1 cellular context compared by ENCODE assay signal in the genomic region with DNA sequence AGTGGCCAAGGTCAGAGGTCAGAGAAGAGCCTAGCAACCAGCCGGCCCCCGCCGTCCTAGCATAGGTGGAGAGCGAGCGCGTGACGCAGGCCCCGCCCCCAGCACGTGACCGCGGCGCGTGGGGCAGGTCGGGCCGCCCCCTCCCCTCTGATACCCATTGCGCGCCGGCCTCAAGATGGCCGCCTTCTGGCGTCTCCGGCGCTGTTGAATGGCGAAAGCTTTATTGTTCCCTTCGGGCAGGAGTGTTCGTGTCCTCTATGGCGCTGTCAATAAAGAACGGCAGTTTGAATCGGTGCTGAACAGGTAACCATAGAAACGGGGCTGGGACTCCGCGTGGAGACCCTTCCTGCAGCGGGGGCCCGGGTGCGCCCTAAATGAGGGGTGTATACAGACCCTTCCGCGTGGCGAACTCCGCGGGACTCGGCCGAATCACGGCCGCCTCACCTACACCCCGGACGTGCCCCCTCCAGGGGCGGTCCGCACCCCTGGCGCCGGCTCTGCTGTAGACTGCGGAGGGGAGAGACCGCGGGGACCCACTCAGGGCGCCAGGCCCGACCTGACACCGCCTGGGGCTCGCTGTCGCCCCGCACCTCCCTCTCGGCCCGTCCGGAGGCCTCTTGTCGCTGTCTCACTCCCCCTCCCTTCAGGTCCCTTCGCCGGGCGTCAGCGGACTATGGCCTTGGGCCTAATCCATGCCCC.
TF ChIP-seq lines count a peak whose summit lies in the region.

A gene with protein sequence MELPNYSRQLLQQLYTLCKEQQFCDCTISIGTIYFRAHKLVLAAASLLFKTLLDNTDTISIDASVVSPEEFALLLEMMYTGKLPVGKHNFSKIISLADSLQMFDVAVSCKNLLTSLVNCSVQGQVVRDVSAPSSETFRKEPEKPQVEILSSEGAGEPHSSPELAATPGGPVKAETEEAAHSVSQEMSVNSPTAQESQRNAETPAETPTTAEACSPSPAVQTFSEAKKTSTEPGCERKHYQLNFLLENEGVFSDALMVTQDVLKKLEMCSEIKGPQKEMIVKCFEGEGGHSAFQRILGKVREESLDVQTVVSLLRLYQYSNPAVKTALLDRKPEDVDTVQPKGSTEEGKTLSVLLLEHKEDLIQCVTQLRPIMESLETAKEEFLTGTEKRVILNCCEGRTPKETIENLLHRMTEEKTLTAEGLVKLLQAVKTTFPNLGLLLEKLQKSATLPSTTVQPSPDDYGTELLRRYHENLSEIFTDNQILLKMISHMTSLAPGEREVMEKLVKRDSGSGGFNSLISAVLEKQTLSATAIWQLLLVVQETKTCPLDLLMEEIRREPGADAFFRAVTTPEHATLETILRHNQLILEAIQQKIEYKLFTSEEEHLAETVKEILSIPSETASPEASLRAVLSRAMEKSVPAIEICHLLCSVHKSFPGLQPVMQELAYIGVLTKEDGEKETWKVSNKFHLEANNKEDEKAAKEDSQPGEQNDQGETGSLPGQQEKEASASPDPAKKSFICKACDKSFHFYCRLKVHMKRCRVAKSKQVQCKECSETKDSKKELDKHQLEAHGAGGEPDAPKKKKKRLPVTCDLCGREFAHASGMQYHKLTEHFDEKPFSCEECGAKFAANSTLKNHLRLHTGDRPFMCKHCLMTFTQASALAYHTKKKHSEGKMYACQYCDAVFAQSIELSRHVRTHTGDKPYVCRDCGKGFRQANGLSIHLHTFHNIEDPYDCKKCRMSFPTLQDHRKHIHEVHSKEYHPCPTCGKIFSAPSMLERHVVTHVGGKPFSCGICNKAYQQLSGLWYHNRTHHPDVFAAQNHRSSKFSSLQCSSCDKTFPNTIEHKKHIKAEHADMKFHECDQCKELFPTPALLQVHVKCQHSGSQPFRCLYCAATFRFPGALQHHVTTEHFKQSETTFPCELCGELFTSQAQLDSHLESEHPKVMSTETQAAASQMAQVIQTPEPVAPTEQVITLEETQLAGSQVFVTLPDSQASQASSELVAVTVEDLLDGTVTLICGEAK (plus strand): TSS at position 150 of the 699 bp plus-strand sequence. CDS start 38,098 bp downstream, outside the sequence.

TF ChIP-seq in HepG2, 621 proteins besides CTCF, POLR2A, EP300 and RAD21 (continued from another document and continues in another):
- TF ChIP-seq, protein P1, sequence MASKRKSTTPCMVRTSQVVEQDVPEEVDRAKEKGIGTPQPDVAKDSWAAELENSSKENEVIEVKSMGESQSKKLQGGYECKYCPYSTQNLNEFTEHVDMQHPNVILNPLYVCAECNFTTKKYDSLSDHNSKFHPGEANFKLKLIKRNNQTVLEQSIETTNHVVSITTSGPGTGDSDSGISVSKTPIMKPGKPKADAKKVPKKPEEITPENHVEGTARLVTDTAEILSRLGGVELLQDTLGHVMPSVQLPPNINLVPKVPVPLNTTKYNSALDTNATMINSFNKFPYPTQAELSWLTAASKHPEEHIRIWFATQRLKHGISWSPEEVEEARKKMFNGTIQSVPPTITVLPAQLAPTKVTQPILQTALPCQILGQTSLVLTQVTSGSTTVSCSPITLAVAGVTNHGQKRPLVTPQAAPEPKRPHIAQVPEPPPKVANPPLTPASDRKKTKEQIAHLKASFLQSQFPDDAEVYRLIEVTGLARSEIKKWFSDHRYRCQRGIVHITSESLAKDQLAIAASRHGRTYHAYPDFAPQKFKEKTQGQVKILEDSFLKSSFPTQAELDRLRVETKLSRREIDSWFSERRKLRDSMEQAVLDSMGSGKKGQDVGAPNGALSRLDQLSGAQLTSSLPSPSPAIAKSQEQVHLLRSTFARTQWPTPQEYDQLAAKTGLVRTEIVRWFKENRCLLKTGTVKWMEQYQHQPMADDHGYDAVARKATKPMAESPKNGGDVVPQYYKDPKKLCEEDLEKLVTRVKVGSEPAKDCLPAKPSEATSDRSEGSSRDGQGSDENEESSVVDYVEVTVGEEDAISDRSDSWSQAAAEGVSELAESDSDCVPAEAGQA (IDR thresholded peaks at IDR 0.05; ENCODE audit: low read depth): peak; percentile 99
- TF ChIP-seq, protein P1 (CRISPR knock-in tag; IDR thresholded peaks at IDR 0.05; ENCODE audit: borderline replicate concordance): no peak
- no peak for TF ChIP-seq ZNF446 (CRISPR knock-in tag; IDR thresholded peaks at IDR 0.05)
- TF ChIP-seq SMARCC2 (IDR thresholded peaks at IDR 0.05): no peak
- TF ChIP-seq, protein P2, sequence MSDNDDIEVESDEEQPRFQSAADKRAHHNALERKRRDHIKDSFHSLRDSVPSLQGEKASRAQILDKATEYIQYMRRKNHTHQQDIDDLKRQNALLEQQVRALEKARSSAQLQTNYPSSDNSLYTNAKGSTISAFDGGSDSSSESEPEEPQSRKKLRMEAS (IDR thresholded peaks at IDR 0.05): peak; percentile 89
- TF ChIP-seq ZNF510 (CRISPR knock-in tag; IDR thresholded peaks at IDR 0.05; ENCODE audit: low read depth): no peak
- TF ChIP-seq, protein P3, sequence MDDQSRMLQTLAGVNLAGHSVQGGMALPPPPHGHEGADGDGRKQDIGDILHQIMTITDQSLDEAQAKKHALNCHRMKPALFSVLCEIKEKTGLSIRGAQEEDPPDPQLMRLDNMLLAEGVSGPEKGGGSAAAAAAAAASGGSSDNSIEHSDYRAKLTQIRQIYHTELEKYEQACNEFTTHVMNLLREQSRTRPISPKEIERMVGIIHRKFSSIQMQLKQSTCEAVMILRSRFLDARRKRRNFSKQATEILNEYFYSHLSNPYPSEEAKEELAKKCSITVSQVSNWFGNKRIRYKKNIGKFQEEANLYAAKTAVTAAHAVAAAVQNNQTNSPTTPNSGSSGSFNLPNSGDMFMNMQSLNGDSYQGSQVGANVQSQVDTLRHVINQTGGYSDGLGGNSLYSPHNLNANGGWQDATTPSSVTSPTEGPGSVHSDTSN (CRISPR knock-in tag; IDR thresholded peaks at IDR 0.05; ENCODE audit: borderline replicate concordance): no peak
- no peak for TF ChIP-seq SCMH1 (CRISPR knock-in tag; IDR thresholded peaks at IDR 0.05; ENCODE audit: borderline replicate concordance)
- peak; percentile 9 for TF ChIP-seq KLF12 (CRISPR knock-in tag; IDR thresholded peaks at IDR 0.05; ENCODE audit: borderline replicate concordance)
- no peak; the same call in 1 of the 2 replicates for TF ChIP-seq ZNF431 (CRISPR knock-in tag; IDR thresholded peaks at IDR 0.05; ENCODE audit: borderline replicate concordance, low read depth)
- TF ChIP-seq ZNF546 (CRISPR knock-in tag; conservative IDR thresholded peaks at IDR 0.05): peak; percentile 83
- no peak for TF ChIP-seq EZH2 (conservative IDR thresholded peaks at IDR 0.05; ENCODE audit: low read depth, low read length)
- TF ChIP-seq, protein P4, sequence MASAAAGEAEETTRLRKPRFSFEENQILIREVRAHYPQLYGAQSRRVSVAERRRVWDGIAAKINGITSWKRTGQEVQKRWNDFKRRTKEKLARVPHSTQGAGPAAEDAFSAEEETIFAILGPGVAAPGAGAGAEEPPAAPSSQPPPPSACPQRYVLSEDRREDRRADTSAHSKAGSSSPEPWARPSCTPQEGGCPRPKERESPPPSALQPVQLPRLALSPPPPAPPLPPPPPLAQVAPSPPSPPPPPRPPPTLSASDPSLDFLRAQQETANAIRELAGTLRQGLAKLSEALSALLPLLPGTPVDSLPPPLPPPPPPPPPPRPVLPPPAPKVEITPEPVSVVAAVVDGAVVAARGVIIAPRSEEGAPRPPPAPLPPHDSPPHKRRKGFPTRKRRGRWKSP (CRISPR knock-in tag; IDR thresholded peaks at IDR 0.05): peak; percentile 79; the same call in 1 of the 2 replicates
- TF ChIP-seq, protein P5, sequence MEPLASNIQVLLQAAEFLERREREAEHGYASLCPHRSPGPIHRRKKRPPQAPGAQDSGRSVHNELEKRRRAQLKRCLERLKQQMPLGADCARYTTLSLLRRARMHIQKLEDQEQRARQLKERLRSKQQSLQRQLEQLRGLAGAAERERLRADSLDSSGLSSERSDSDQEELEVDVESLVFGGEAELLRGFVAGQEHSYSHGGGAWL (CRISPR knock-in tag; IDR thresholded peaks at IDR 0.05): no peak
- no peak for TF ChIP-seq ZNF883 (CRISPR knock-in tag; IDR thresholded peaks at IDR 0.05; ENCODE audit: not compliant biosample characterization)
- TF ChIP-seq ZNF234 (CRISPR knock-in tag; conservative IDR thresholded peaks at IDR 0.05): no peak
- peak; percentile 93 for TF ChIP-seq TGIF2 (CRISPR knock-in tag; IDR thresholded peaks at IDR 0.05)
- TF ChIP-seq ZFP37 (CRISPR knock-in tag; IDR thresholded peaks at IDR 0.05; ENCODE audit: borderline replicate concordance): no peak
- peak; percentile 97 for TF ChIP-seq IRF2 (CRISPR knock-in tag; IDR thresholded peaks at IDR 0.05)
- 0 out of 2 replicates have a peak, but pooled peaks have one; percentile 43 for TF ChIP-seq ZNF619 (CRISPR knock-in tag; IDR thresholded peaks at IDR 0.05)
- peak; percentile 98 for TF ChIP-seq SAP130 (CRISPR knock-in tag; IDR thresholded peaks at IDR 0.05; ENCODE audit: low read depth)
- peak; percentile 72; the same call in 1 of the 2 replicates for TF ChIP-seq ZSCAN30 (CRISPR knock-in tag; IDR thresholded peaks at IDR 0.05)
- TF ChIP-seq HNRNPL (IDR thresholded peaks at IDR 0.05; ENCODE audit: low read depth, low read length): no peak
- TF ChIP-seq, protein P6, sequence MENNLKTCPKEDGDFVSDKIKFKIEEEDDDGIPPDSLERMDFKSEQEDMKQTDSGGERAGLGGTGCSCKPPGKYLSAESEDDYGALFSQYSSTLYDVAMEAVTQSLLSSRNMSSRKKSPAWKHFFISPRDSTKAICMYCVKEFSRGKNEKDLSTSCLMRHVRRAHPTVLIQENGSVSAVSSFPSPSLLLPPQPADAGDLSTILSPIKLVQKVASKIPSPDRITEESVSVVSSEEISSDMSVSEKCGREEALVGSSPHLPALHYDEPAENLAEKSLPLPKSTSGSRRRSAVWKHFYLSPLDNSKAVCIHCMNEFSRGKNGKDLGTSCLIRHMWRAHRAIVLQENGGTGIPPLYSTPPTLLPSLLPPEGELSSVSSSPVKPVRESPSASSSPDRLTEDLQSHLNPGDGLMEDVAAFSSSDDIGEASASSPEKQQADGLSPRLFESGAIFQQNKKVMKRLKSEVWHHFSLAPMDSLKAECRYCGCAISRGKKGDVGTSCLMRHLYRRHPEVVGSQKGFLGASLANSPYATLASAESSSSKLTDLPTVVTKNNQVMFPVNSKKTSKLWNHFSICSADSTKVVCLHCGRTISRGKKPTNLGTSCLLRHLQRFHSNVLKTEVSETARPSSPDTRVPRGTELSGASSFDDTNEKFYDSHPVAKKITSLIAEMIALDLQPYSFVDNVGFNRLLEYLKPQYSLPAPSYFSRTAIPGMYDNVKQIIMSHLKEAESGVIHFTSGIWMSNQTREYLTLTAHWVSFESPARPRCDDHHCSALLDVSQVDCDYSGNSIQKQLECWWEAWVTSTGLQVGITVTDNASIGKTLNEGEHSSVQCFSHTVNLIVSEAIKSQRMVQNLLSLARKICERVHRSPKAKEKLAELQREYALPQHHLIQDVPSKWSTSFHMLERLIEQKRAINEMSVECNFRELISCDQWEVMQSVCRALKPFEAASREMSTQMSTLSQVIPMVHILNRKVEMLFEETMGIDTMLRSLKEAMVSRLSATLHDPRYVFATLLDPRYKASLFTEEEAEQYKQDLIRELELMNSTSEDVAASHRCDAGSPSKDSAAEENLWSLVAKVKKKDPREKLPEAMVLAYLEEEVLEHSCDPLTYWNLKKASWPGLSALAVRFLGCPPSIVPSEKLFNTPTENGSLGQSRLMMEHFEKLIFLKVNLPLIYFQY (CRISPR knock-in tag; IDR thresholded peaks at IDR 0.05; ENCODE audit: borderline replicate concordance): no peak
- no peak for TF ChIP-seq SOX6 (IDR thresholded peaks at IDR 0.05)
- TF ChIP-seq SOX6 (CRISPR knock-in tag; IDR thresholded peaks at IDR 0.05): peak; percentile 85
- TF ChIP-seq GLI4 (CRISPR knock-in tag; IDR thresholded peaks at IDR 0.05; ENCODE audit: borderline replicate concordance): no peak
- no peak for TF ChIP-seq REXO4 (CRISPR knock-in tag; IDR thresholded peaks at IDR 0.05; ENCODE audit: borderline replicate concordance)
- 0 out of 2 replicates have a peak, but pooled peaks have one; percentile 59 for TF ChIP-seq ZNF557 (CRISPR knock-in tag; IDR thresholded peaks at IDR 0.05)
- no peak; the same call in 1 of the 2 replicates for TF ChIP-seq PAX8 (CRISPR knock-in tag; IDR thresholded peaks at IDR 0.05; ENCODE audit: borderline replicate concordance)
- TF ChIP-seq, protein P7, sequence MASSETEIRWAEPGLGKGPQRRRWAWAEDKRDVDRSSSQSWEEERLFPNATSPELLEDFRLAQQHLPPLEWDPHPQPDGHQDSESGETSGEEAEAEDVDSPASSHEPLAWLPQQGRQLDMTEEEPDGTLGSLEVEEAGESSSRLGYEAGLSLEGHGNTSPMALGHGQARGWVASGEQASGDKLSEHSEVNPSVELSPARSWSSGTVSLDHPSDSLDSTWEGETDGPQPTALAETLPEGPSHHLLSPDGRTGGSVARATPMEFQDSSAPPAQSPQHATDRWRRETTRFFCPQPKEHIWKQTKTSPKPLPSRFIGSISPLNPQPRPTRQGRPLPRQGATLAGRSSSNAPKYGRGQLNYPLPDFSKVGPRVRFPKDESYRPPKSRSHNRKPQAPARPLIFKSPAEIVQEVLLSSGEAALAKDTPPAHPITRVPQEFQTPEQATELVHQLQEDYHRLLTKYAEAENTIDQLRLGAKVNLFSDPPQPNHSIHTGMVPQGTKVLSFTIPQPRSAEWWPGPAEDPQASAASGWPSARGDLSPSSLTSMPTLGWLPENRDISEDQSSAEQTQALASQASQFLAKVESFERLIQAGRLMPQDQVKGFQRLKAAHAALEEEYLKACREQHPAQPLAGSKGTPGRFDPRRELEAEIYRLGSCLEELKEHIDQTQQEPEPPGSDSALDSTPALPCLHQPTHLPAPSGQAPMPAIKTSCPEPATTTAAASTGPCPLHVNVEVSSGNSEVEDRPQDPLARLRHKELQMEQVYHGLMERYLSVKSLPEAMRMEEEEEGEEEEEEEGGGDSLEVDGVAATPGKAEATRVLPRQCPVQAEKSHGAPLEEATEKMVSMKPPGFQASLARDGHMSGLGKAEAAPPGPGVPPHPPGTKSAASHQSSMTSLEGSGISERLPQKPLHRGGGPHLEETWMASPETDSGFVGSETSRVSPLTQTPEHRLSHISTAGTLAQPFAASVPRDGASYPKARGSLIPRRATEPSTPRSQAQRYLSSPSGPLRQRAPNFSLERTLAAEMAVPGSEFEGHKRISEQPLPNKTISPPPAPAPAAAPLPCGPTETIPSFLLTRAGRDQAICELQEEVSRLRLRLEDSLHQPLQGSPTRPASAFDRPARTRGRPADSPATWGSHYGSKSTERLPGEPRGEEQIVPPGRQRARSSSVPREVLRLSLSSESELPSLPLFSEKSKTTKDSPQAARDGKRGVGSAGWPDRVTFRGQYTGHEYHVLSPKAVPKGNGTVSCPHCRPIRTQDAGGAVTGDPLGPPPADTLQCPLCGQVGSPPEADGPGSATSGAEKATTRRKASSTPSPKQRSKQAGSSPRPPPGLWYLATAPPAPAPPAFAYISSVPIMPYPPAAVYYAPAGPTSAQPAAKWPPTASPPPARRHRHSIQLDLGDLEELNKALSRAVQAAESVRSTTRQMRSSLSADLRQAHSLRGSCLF (CRISPR knock-in tag; IDR thresholded peaks at IDR 0.05; ENCODE audit: borderline replicate concordance): no peak; the same call in 1 of the 2 replicates
